Comparison of ENCODE assay signal across 1 cellular context in the genomic region with DNA sequence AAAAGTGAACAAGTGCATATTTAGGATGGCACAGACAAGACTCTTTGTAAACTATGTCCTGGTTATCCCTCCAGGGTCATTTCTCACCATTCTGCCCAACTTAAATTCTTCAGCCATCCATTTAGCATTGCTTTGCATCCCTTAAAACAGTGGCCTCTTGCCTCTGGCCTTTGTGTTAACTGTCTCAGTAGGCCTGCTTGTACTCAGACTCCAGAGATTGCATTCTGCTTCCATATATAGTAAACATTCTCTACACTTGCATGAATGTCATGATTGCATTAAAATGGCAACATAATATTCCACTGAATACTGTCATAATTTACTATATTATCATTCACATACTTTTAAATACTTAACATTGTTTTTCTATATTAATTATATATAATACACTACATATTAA.
TF ChIP-seq lines count a peak whose summit lies in the region.

No MANE protein-coding gene starts in this region.

TF ChIP-seq in GM23338, 12 proteins besides CTCF, POLR2A, EP300 and RAD21 (continued from another document):
- TF ChIP-seq, protein P1, sequence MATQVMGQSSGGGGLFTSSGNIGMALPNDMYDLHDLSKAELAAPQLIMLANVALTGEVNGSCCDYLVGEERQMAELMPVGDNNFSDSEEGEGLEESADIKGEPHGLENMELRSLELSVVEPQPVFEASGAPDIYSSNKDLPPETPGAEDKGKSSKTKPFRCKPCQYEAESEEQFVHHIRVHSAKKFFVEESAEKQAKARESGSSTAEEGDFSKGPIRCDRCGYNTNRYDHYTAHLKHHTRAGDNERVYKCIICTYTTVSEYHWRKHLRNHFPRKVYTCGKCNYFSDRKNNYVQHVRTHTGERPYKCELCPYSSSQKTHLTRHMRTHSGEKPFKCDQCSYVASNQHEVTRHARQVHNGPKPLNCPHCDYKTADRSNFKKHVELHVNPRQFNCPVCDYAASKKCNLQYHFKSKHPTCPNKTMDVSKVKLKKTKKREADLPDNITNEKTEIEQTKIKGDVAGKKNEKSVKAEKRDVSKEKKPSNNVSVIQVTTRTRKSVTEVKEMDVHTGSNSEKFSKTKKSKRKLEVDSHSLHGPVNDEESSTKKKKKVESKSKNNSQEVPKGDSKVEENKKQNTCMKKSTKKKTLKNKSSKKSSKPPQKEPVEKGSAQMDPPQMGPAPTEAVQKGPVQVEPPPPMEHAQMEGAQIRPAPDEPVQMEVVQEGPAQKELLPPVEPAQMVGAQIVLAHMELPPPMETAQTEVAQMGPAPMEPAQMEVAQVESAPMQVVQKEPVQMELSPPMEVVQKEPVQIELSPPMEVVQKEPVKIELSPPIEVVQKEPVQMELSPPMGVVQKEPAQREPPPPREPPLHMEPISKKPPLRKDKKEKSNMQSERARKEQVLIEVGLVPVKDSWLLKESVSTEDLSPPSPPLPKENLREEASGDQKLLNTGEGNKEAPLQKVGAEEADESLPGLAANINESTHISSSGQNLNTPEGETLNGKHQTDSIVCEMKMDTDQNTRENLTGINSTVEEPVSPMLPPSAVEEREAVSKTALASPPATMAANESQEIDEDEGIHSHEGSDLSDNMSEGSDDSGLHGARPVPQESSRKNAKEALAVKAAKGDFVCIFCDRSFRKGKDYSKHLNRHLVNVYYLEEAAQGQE (IDR thresholded peaks at IDR 0.05; ENCODE audit: unreplicated experiment): no peak
- TF ChIP-seq, protein P2, sequence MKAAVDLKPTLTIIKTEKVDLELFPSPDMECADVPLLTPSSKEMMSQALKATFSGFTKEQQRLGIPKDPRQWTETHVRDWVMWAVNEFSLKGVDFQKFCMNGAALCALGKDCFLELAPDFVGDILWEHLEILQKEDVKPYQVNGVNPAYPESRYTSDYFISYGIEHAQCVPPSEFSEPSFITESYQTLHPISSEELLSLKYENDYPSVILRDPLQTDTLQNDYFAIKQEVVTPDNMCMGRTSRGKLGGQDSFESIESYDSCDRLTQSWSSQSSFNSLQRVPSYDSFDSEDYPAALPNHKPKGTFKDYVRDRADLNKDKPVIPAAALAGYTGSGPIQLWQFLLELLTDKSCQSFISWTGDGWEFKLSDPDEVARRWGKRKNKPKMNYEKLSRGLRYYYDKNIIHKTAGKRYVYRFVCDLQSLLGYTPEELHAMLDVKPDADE (IDR thresholded peaks at IDR 0.05): no peak
- no peak for TF ChIP-seq POLR2AphosphoS5 (IDR thresholded peaks at IDR 0.05; ENCODE audit: low read depth)
- no peak for TF ChIP-seq JUNB (IDR thresholded peaks at IDR 0.05; ENCODE audit: unreplicated experiment)
TF ChIP-seq in GM23338: peak in this region for 0.
